34 cellular contexts compared by ENCODE assay signal in the genomic region with DNA sequence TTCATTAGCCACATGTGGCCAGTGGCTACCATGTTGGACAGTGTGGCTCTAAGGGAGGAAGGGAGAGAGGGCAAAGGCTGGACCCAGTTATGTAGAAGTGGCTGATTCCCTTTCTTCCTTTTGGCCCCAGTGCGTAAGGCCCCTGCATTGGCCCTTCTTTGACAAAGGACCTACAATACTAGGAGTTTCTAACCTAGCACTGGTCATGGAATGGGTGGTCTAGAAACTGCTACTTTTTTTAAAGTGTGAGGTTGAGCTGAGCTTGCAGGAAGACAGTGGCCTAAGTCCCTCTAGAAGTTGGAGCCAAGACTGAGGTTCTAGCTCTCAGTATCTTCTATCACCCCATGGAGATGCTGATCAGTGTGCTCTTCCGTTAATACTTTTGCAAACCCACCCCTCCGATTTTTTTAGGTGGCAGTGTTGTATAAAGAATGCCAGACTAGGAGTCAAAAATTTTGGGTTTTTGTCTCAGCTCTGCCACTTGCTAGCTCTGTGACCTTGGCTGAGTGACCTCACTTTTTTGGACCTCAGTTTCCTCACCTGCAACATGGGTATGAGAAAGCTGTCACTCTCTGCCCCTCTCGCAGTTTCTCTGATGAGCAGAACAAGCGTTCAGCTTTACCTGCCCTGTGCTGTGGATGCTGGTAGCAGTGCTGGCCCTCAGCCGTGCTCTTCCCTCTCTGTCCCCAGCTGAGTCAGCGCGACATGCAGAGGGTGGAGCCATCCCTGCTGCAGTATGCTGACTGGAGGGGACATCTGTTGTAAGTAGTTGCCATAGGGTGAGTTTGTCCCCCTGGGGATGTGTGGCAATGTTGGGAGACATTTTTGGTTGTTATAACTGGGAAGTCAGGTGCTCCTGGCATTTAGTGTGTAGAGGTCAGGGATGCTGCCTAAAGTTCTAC. TPM values are rescaled to one million over a fixed set of nuclear protein-coding genes. Genes with fewer than 3 reads are reported as not detected.
"Had no signal": no experiment of that assay in that cellular context is flagged by ENCODE, and none has a peak within 500 bp of the region (broad histone marks: within the 10 kb centered on the region; RNA-seq: fewer than 3 reads in every experiment).

No MANE protein-coding gene starts in this region.

- H3K4me3 ChIP-seq: SK-N-MC had no signal

- H3K27me3 ChIP-seq: brain microvascular endothelial cell had no signal

- H3K27ac ChIP-seq: brain microvascular endothelial cell, SK-N-MC, VCaP had no signal

- H3K27ac Mint-ChIP-seq: activated CD8-positive, alpha-beta T cell treated with anti-CD3 and anti-CD28 coated beads, Interleukin-2, amount 10 ng/mL, durations not matched to agents 7 days and 5 days; activated naive CD8-positive, alpha-beta T cell; T-cell had no signal

- ATAC-seq: activated CD8-positive, alpha-beta T cell treated with anti-CD3 and anti-CD28 coated beads, Interleukin-2, amount 10 ng/mL, durations not matched to agents 7 days and 5 days; Panc1; Right ventricle myocardium inferior; T-cell had no signal

- H3K4me3 Mint-ChIP-seq: activated CD8-positive, alpha-beta T cell treated with anti-CD3 and anti-CD28 coated beads, Interleukin-2, amount 10 ng/mL, durations not matched to agents 7 days and 5 days; activated naive CD8-positive, alpha-beta T cell; T-cell had no signal

- DNase-seq: activated CD4-positive, CD25-positive, alpha-beta regulatory T cell; activated CD8-positive, alpha-beta memory T cell treated with anti-CD3 and anti-CD28 coated beads, Interleukin-2, amount 50 U/mL, for 48 hours; activated CD8-positive, alpha-beta T cell treated with anti-CD3 and anti-CD28 coated beads, Interleukin-2, amount 10 ng/mL, durations not matched to agents 7 days and 5 days; activated effector memory CD4-positive, alpha-beta T cell treated with Interleukin-2 at 50 U/mL for 16 hours; activated naive CD4-positive, alpha-beta T cell; activated T-cell treated with anti-CD3 and anti-CD28 coated beads, Interleukin-2, amount 50 U/mL, for 1 hour; brain microvascular endothelial cell; cerebellar nuclear complex; Kasumi-1; KBM-7; NCI-H1092; NCI-H1417 treated with DMSO at 0.1 percent for 48 hours; NCI-H1694; NCI-H2029; NCI-H2107; NCI-H2171 treated with DMSO at 0.1 percent for 48 hours; NCI-H226; NCI-H526 treated with DMSO at 0.1 percent for 48 hours; NCI-H82; NK-92 treated with Interleukin-12 subunit alpha and Interleukin-12 subunit beta, amount 100 ng/mL, for 24 hours; OCI-M1; RPMI8226; T-cell; T-helper 2 cell; T1000 had no signal

- H3K36me3 ChIP-seq: brain microvascular endothelial cell had no signal

- H3K27me3 Mint-ChIP-seq: activated naive CD8-positive, alpha-beta T cell; T-cell had no signal

- H3K9me3 Mint-ChIP-seq: T-cell had no signal

RNA-seq across cellular contexts. Expression of a gene that starts 25.2 kb away (rescaled TPM):
- total RNA-seq: activated CD8-positive, alpha-beta T cell treated with anti-CD3 and anti-CD28 coated beads, Interleukin-2, amount 10 ng/mL, durations not matched to agents 7 days and 5 days; cardiac septum; M059J; NCI-H460; Right ventricle myocardium inferior; T-cell had no signal
- polyA plus RNA-seq: adipose tissue had no signal
